6 cellular contexts compared by ENCODE assay signal in the genomic region with DNA sequence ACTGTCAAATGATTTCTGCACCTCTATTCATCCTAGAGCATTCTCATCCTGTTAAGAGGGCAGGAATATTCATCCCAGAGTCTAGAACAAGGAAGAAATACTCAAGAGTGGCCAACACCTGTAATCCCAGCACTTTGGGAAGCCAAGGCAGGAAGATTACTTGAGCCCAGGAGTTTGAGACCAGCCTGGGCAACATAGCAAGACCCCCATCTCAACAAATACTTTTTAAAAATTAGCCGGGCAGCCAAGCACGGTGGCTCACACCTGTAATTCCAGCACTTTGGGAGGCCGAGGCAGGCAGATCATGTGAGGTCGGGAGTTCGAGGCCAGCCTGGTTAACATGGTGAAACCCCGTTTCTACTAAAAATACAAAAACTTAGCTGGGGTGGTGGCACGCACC. TPM values are rescaled to one million over a fixed set of nuclear protein-coding genes. Genes with fewer than 3 reads are reported as not detected.
"Had no signal": no experiment of that assay in that cellular context is flagged by ENCODE, and none has a peak within 500 bp of the region (broad histone marks: within the 10 kb centered on the region; RNA-seq: fewer than 3 reads in every experiment).

No MANE protein-coding gene starts in this region.

RNA-seq across cellular contexts. Expression of gene RIPOR3, which starts 6.9 kb away (rescaled TPM):
- total RNA-seq: activated naive CD4-positive, alpha-beta T cell treated with anti-CD3 and anti-CD28 coated beads for 36 hours; activated naive CD8-positive, alpha-beta T cell treated with anti-CD3 and anti-CD28 coated beads for 36 hours; activated naive CD8-positive, alpha-beta T cell treated with anti-CD3 and anti-CD28 coated beads, Interleukin-2, amount 10 ng/mL, durations not matched to agents 7 days and 5 days; activated T-helper 1 cell treated with anti-CD3 and anti-CD28 coated beads, Interleukin-12 subunit alpha, Interleukin-12 subunit beta, Interleukin-2, Interleukin-4 antibody, amounts not matched to agents 30 ng/mL and 10 ng/mL and 1 ng/mL, durations not matched to agents 14 hours and 24 hours and 36 hours; activated T-helper 17 cell treated with anti-CD3 and anti-CD28 coated beads, Interleukin-2, amount 50 U/mL, for 72 hours; activated T-helper 2 cell treated with anti-CD3 and anti-CD28 coated beads, Interferon-gamma antibody, Interleukin-2, Interleukin-4, amounts not matched to agents 10 μg/mL and 5 μg/mL and 100 μg/mL, durations not matched to agents 14 hours and 24 hours and 36 hours had no signal
